8 cellular contexts compared by ENCODE assay signal in the genomic region with DNA sequence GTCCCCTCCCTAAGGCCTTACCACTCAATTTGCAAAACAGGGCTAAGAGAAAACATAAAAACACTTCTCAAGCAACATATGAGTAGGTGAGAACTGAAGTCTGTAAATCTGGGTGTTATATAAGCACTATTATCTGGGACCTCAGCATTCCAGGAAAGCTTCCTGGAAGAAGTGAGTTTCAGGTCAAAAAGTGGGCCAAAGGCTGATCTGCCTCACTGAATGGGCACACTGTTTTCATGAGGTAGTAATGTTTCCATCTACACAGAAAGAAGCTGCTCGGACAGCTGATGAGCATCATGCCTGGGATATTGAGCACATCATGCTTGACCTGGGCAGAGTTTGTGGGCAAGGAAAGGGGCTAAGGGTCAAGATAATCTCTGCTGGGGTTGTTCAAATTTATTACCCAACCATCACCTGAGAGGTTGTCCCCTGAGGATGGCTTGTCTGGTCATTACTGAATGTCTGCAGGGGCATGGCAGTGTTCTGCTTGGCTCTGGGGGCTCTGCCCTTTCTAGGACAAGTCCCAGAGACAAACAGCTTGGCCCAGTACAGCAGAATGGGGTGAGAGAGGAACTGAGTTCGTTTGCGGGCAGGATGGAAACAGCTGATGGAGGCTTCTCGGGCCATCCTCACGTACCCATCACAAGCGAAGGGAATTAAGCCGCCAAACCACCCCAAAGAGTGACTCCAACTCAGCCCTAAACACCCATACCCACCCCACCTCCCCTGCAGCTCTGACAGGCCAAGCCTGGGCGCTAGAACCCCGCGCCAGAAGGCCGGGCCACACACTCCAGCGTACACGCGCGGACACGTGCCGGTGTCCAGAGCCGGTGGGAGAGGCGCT. TPM values are rescaled to one million over a fixed set of nuclear protein-coding genes. Genes with fewer than 3 reads are reported as not detected.
DNase-seq lines count a peak whose midpoint lies in the region; ATAC-seq and TF ChIP-seq lines count a peak whose summit lies in the region.

No MANE protein-coding gene starts in this region.

- no peaks in the 10 kb centered on the region for H3K79me2 ChIP-seq in OCI-LY7 (ENCODE audit: insufficient read depth, low read depth, low read length)

- CTCF ChIA-PET in OCI-LY7 (lab: Charles Lee; ENCODE audit: unreplicated experiment) = no interaction called here

- ATAC-seq in GM19351 (IDR thresholded peaks at IDR 0.05; ENCODE audit: unreplicated experiment) (peak; percentile 33), HG02870 (IDR thresholded peaks at IDR 0.05; ENCODE audit: unreplicated experiment) (no peak)

- no peak overlapping the region for H3K27ac Mint-ChIP-seq in nephron progenitor cell

- no peak overlapping the region; the same call in 1 of the 2 replicates for H3K4me2 ChIP-seq in OCI-LY7 (ENCODE audit: low read length)

- peaks cover 37% of the 10 kb centered on the region for H3K4me1 Mint-ChIP-seq in nephron progenitor cell

- peak overlapping the region; percentile 72 for H3K4me3 Mint-ChIP-seq in nephron progenitor cell

- H3K9ac ChIP-seq in duodenal mucosa (ENCODE audit: low read depth in 1 of 2, low read length in 2 of 2) = peak overlapping the region; percentile 69 to 85

- H3K9me3 Mint-ChIP-seq in nephron progenitor cell = no peaks in the 10 kb centered on the region

- no peaks in the 10 kb centered on the region for H4K20me1 ChIP-seq in OCI-LY7 (ENCODE audit: insufficient read depth, low read length)

- H3K4me1 ChIP-seq in duodenal mucosa (ENCODE audit: control insufficient read depth in 1 of 2, insufficient read depth in 2 of 2, low read length in 2 of 2) = peaks cover 32 to 36% of the 10 kb centered on the region in 2 donors
- no peaks in the 10 kb centered on the region for H3K4me1 ChIP-seq in OCI-LY7 (ENCODE audit: insufficient read depth, low read length, poor library complexity, severe bottlenecking)

- H3K27me3 ChIP-seq in duodenal mucosa (ENCODE audit: control insufficient read depth in 1 of 2, insufficient read depth in 2 of 2, low read length in 2 of 2) = no peaks in the 10 kb centered on the region

- H3K36me3 Mint-ChIP-seq in nephron progenitor cell (ENCODE audit: low read depth) = no peaks in the 10 kb centered on the region

- H3K36me3 ChIP-seq in duodenal mucosa (ENCODE audit: control insufficient read depth in 1 of 2, insufficient read depth in 2 of 2, low read length in 2 of 2) = no peaks in the 10 kb centered on the region
- H3K36me3 ChIP-seq in OCI-LY7 (ENCODE audit: insufficient read depth, low read length) = no peaks in the 10 kb centered on the region

- POLR2A ChIA-PET in OCI-LY7 (lab: Charles Lee) = no interaction called here

- no peak overlapping the region for H2AFZ ChIP-seq in OCI-LY7 (ENCODE audit: low read length)

- H3K27me3 Mint-ChIP-seq in nephron progenitor cell (ENCODE audit: low read depth, poor library complexity) = peaks cover 38% of the 10 kb centered on the region

- H3K4me3 ChIP-seq in duodenal mucosa (ENCODE audit: low read depth in 1 of 2, low read length in 2 of 2) = peak overlapping the region; percentile 75 to 78
- H3K4me3 ChIP-seq in OCI-LY7 (ENCODE audit: low read depth, low read length, poor library complexity, severe bottlenecking) = no peak overlapping the region

- H3K9me2 ChIP-seq in OCI-LY7 (ENCODE audit: insufficient read depth, low read length) = no peaks in the 10 kb centered on the region

- H3K9me3 ChIP-seq in duodenal mucosa (ENCODE audit: control insufficient read depth in 1 of 2, low read length in 2 of 2) (no peaks in the 10 kb centered on the region), OCI-LY7 (ENCODE audit: low read length) (no peaks in the 10 kb centered on the region)

- no TSS peak for BruUV-seq in OCI-LY7 (replicated peaks; lab: Mats Ljungman, UMichigan)

- H3K27ac ChIP-seq in duodenal mucosa (ENCODE audit: low read depth, low read length) (peak overlapping the region; percentile 51), OCI-LY7 (ENCODE audit: low read depth, low read length, poor library complexity, severe bottlenecking) (no peak overlapping the region)

- DNase-seq in NAMALWA (ENCODE audit: low spot score) = peak; percentile 21
- no peak for DNase-seq in nephron progenitor cell
- no peak for DNase-seq in HCEC 1CT
- DNase-seq in NK-92 (lab: John Stamatoyannopoulos, UW; ENCODE audit: unreplicated experiment) = no peak
- no peak for DNase-seq in OCI-LY7 (ENCODE audit: low spot score)

- no peak for TF ChIP-seq CTCF in nephron progenitor cell (IDR thresholded peaks at IDR 0.05)
- TF ChIP-seq CTCF in OCI-LY7 (conservative IDR thresholded peaks at IDR 0.05; ENCODE audit: low read length) = no peak

- intact Hi-C loops in OCI-LY7 (cut with micrococcal nuclease; ENCODE audit: unreplicated experiment) = no loop called here

RNA-seq across cellular contexts. Expression of a gene that starts 1.2 kb away (rescaled TPM):
- not detected in 2 replicates for total RNA-seq in OCI-LY7 (2014; rRNA removed; shearing (Covaris generic))
- 0.09 and 0.21 TPM in 2 replicates for total RNA-seq in OCI-LY7 (2022)
